1 cellular context compared by ENCODE assay signal in the genomic region with DNA sequence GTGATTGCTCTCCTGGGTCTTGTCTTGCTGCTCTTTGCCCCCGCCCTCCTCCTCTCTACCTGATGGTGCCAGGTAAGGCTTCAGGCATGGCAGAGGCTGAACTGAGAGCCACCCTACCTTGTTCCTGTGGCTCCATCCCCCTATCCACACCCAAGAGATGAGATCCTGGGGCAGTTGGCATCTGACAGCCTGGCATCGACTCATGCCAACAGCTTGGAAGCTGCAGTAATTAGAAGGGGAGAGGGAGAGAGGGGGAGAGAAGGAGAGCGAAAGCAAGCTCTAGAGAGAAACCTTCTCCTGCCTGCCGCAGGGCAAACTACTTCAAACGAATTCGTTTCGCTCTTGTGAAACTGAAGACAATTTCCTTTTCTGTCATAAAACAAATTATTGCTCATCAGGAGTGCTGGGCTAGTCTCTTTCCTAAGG.
TF ChIP-seq lines count a peak whose summit lies in the region.

No MANE protein-coding gene starts in this region.

TF ChIP-seq in A549, 52 proteins besides CTCF, POLR2A, EP300 and RAD21:
- TF ChIP-seq, protein P1, sequence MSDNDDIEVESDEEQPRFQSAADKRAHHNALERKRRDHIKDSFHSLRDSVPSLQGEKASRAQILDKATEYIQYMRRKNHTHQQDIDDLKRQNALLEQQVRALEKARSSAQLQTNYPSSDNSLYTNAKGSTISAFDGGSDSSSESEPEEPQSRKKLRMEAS (IDR thresholded peaks at IDR 0.05), result no peak
- TF ChIP-seq, protein P2, sequence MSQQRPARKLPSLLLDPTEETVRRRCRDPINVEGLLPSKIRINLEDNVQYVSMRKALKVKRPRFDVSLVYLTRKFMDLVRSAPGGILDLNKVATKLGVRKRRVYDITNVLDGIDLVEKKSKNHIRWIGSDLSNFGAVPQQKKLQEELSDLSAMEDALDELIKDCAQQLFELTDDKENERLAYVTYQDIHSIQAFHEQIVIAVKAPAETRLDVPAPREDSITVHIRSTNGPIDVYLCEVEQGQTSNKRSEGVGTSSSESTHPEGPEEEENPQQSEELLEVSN (IDR thresholded peaks at IDR 0.05; ENCODE audit: borderline replicate concordance, low read depth), result no peak
